In the genomic region with DNA sequence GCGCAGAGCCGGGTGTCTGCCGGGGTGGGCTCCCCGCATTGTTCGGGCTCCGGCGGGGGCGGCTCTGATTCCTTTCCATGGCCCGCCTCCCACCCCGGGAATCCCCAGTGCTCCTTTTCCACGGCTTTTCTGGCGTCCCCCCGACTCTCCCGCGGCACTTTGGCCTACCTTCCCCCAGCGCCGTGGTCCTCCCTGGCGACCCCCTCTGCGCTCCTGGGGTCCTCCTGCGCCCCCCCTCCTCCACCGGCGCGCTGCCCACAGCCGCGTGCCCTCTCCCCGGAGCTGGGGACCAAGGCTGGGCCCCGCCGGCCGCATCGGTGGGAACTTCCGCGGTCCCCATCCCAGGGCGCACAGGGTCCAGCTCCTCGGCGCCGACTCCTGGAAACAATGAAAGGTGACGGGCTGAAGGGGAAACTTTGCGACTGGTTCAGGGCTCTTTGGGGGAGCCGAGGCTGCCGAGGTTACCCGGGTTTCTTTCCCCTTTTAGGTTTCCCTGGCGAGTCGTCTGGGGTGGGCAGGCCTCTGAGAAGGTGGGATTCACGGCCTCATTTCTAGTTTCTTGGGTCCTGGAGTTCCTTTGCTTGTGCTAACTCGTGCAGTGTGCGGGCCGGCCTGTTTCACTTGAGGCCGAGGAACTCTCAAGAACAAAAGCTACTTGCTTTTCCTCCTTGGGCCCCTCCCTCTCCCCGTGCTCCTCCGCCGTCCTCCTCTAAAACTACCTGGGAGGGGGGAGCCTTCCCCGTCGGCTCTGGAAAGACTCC, we compare ENCODE assay signal across 8 cellular contexts. TPM values are rescaled to one million over a fixed set of nuclear protein-coding genes. Genes with fewer than 3 reads are reported as not detected.
DNase-seq lines count a peak whose midpoint lies in the region; ATAC-seq and TF ChIP-seq lines count a peak whose summit lies in the region.

No MANE protein-coding gene starts in this region.

- no peak overlapping the region for H4K91ac ChIP-seq in neuronal stem cell (ENCODE audit: low read depth, low read length, poor library complexity)

- peak overlapping the region; percentile 96 to 100 (median 98) for H3K27ac Mint-ChIP-seq in CD4-positive, alpha-beta memory T cell
- peak overlapping the region; percentile 97 for H3K27ac Mint-ChIP-seq in activated T-helper 2 cell treated with anti-CD3 and anti-CD28 coated beads, Interferon-gamma antibody, Interleukin-2, Interleukin-4, amounts not matched to agents 10 μg/mL and 5 μg/mL and 100 μg/mL, durations not matched to agents 14 hours and 24 hours and 36 hours

- peaks cover 32% of the 10 kb centered on the region for H4K20me1 ChIP-seq in Loucy (ENCODE audit: insufficient read depth, low read length, poor library complexity, severe bottlenecking)

- H3K36me3 Mint-ChIP-seq in CD4-positive, alpha-beta memory T cell, result peaks cover 9 to 48% of the 10 kb centered on the region in 2 donors
- H3K36me3 Mint-ChIP-seq in activated T-helper 2 cell treated with anti-CD3 and anti-CD28 coated beads, Interferon-gamma antibody, Interleukin-2, Interleukin-4, amounts not matched to agents 10 μg/mL and 5 μg/mL and 100 μg/mL, durations not matched to agents 14 hours and 24 hours and 36 hours (ENCODE audit: low read depth), result peaks cover 51% of the 10 kb centered on the region

- H3K4me2 ChIP-seq in Loucy (ENCODE audit: low read depth, low read length, poor library complexity, severe bottlenecking), result peak overlapping the region; percentile 95
- H3K4me2 ChIP-seq in neuronal stem cell (ENCODE audit: insufficient read depth, low read length, poor library complexity, severe bottlenecking), result peak overlapping the region; percentile 66

- H3K27me3 Mint-ChIP-seq in CD4-positive, alpha-beta memory T cell, result peaks cover 0 to 6% of the 10 kb centered on the region in 2 donors
- no peaks in the 10 kb centered on the region for H3K27me3 Mint-ChIP-seq in activated T-helper 2 cell treated with anti-CD3 and anti-CD28 coated beads, Interferon-gamma antibody, Interleukin-2, Interleukin-4, amounts not matched to agents 10 μg/mL and 5 μg/mL and 100 μg/mL, durations not matched to agents 14 hours and 24 hours and 36 hours (ENCODE audit: low read depth)

- peak overlapping the region; percentile 97 for H3K14ac ChIP-seq in neuronal stem cell (ENCODE audit: low read length)

- no peaks in the 10 kb centered on the region for H3K9me3 ChIP-seq in CD4-positive, alpha-beta memory T cell (ENCODE audit: control insufficient read depth in 1 of 2, low read length in 2 of 2)
- H3K9me3 ChIP-seq in Loucy (ENCODE audit: insufficient read depth, low read depth, low read length) (no peaks in the 10 kb centered on the region), neuronal stem cell (replicated peaks in 1 of 2; ENCODE audit: control insufficient read depth in 2 of 2, insufficient read depth in 1 of 2, low read depth in 1 of 2, low read length in 2 of 2) (peaks cover 0 to 5% of the 10 kb centered on the region in 2 donors)

- WGBS in neuronal stem cell (ENCODE audit: extremely low coverage in 2 of 2, insufficient read length in 2 of 2, insufficient replicate concordance in 1 of 2), 2 donors, result no CpG with 5 or more reads among the region's 53 CpGs

- peak overlapping the region; percentile 94 for H3K27ac ChIP-seq in CD4-positive, alpha-beta memory T cell (ENCODE audit: low read depth, low read length)
- peak overlapping the region; percentile 91 for H3K27ac ChIP-seq in neuronal stem cell (replicated peaks; ENCODE audit: low read length)

- H2BK120ac ChIP-seq in neuronal stem cell (ENCODE audit: low read depth, low read length), result peak overlapping the region; percentile 73

- CTCF ChIA-PET in CD4-positive, alpha-beta memory T cell (lab: Charles Lee; ENCODE audit: partially characterized antibody), result interaction anchor here (1.1 to 5.4 kb wide), 16 partner anchors 9 to 214 kb away, joined by 3 to 81 read pairs (median 24); no protein-coding TSS in a partner anchor

- H2BK15ac ChIP-seq in neuronal stem cell (ENCODE audit: low read length), result peak overlapping the region; percentile 86

- peak overlapping the region; percentile 89 to 94 for H3K4me3 ChIP-seq in CD4-positive, alpha-beta memory T cell (ENCODE audit: low read length in 2 of 2)
- H3K4me3 ChIP-seq in Loucy (ENCODE audit: low read length, poor library complexity, severe bottlenecking) (peak overlapping the region; percentile 92), fibroblast of villous mesenchyme (ENCODE audit: low read depth, low read length) (peak overlapping the region; percentile 99), neuronal stem cell (ENCODE audit: low read length in 2 of 2) (peak overlapping the region; percentile 69 to 95)

- peak overlapping the region; percentile 100 for H2BK5ac ChIP-seq in neuronal stem cell (ENCODE audit: low read length)

- H3K4ac ChIP-seq in neuronal stem cell (ENCODE audit: low read length), result peak overlapping the region; percentile 97

- peak overlapping the region; percentile 100 for H2AK5ac ChIP-seq in neuronal stem cell (ENCODE audit: low read depth, low read length)

- H3K79me1 ChIP-seq in neuronal stem cell (ENCODE audit: low read depth, low read length), result peaks cover 1% of the 10 kb centered on the region

- DNase-seq in CD4-positive, alpha-beta memory T cell, result peak; percentile 24 to 58 (median 33)
- DNase-seq in activated T-helper 2 cell treated with anti-CD3 and anti-CD28 coated beads, Interferon-gamma antibody, Interleukin-2, Interleukin-4, amounts not matched to agents 10 μg/mL and 5 μg/mL and 100 μg/mL, durations not matched to agents 14 hours and 24 hours and 36 hours (ENCODE audit: low spot score), result no peak
- DNase-seq in fibroblast of villous mesenchyme (ENCODE audit: low read depth) (peak; percentile 80), neuronal stem cell (ENCODE audit: low spot score) (peak; percentile 54), NCI-H1694 treated with DMSO at 0.1 percent for 48 hours (lab: John Stamatoyannopoulos, UW) (no peak), NOMO-1 treated with DMSO at 0.1 percent for 48 hours (lab: John Stamatoyannopoulos, UW; ENCODE audit: unreplicated experiment) (no peak)

- H3F3A ChIP-seq in Loucy (ENCODE audit: low read depth), result no peaks in the 10 kb centered on the region

- no peak overlapping the region for H4K8ac ChIP-seq in neuronal stem cell (ENCODE audit: low read depth, low read length)

- ATAC-seq in GM19324 (IDR thresholded peaks at IDR 0.05; ENCODE audit: low FRiP score, unreplicated experiment), result no peak

- H3K9me2 ChIP-seq in Loucy (replicated peaks; ENCODE audit: low read depth, low read length), result no peaks in the 10 kb centered on the region

- peaks cover 15% of the 10 kb centered on the region for H3K36me3 ChIP-seq in CD4-positive, alpha-beta memory T cell (ENCODE audit: insufficient read depth, low read length)
- H3K36me3 ChIP-seq in Loucy (ENCODE audit: insufficient read depth, low read length) (peaks cover 10% of the 10 kb centered on the region; the same call in 1 of the 2 replicates), neuronal stem cell (replicated peaks in 1 of 2; ENCODE audit: control insufficient read depth in 2 of 2, insufficient read depth in 2 of 2, low read length in 2 of 2) (peaks cover 6 to 20% of the 10 kb centered on the region in 2 donors)

- H3K4me1 ChIP-seq in CD4-positive, alpha-beta memory T cell (ENCODE audit: insufficient read depth, low read length), result peaks cover 53% of the 10 kb centered on the region
- H3K4me1 ChIP-seq in Loucy (ENCODE audit: insufficient read depth, low read length, poor library complexity, severe bottlenecking), result peaks cover 47% of the 10 kb centered on the region
- H3K4me1 ChIP-seq in neuronal stem cell (ENCODE audit: control insufficient read depth in 2 of 2, insufficient read depth in 1 of 2, low read depth in 1 of 2, low read length in 2 of 2), result peaks cover 8 to 13% of the 10 kb centered on the region in 2 donors

- H3K9me3 Mint-ChIP-seq in CD4-positive, alpha-beta memory T cell, result peaks cover 0 to 2% (median 0%) of the 10 kb centered on the region in 8 donors
- no peaks in the 10 kb centered on the region for H3K9me3 Mint-ChIP-seq in activated T-helper 2 cell treated with anti-CD3 and anti-CD28 coated beads, Interferon-gamma antibody, Interleukin-2, Interleukin-4, amounts not matched to agents 10 μg/mL and 5 μg/mL and 100 μg/mL, durations not matched to agents 14 hours and 24 hours and 36 hours

- H3K27me3 ChIP-seq in CD4-positive, alpha-beta memory T cell (ENCODE audit: insufficient read depth, low read length), result no peaks in the 10 kb centered on the region
- H3K27me3 ChIP-seq in Loucy (ENCODE audit: insufficient read depth, low read length, poor library complexity, severe bottlenecking), result no peaks in the 10 kb centered on the region
- H3K27me3 ChIP-seq in neuronal stem cell (ENCODE audit: control insufficient read depth in 3 of 3, insufficient read depth in 3 of 3, low read depth in 1 of 3, low read length in 3 of 3), result no peaks in the 10 kb centered on the region

- H2AFZ ChIP-seq in Loucy (ENCODE audit: low read length), result peak overlapping the region; percentile 43
- peak overlapping the region; percentile 25 for H2AFZ ChIP-seq in neuronal stem cell (ENCODE audit: low read length)

- peaks cover 23 to 84% (median 48%) of the 10 kb centered on the region in 4 donors for H3K4me1 Mint-ChIP-seq in CD4-positive, alpha-beta memory T cell
- peaks cover 32% of the 10 kb centered on the region for H3K4me1 Mint-ChIP-seq in activated T-helper 2 cell treated with anti-CD3 and anti-CD28 coated beads, Interferon-gamma antibody, Interleukin-2, Interleukin-4, amounts not matched to agents 10 μg/mL and 5 μg/mL and 100 μg/mL, durations not matched to agents 14 hours and 24 hours and 36 hours (ENCODE audit: low read depth)

- peak overlapping the region; percentile 95 for H3K9ac ChIP-seq in Loucy (ENCODE audit: low read depth, low read length, poor library complexity, severe bottlenecking)
- peak overlapping the region; percentile 98 for H3K9ac ChIP-seq in neuronal stem cell (ENCODE audit: low read depth, low read length, poor library complexity)

- peaks cover 74% of the 10 kb centered on the region for H3K79me2 ChIP-seq in Loucy (ENCODE audit: insufficient read depth, low read length)

- peak overlapping the region; percentile 98 for H3K23ac ChIP-seq in neuronal stem cell (ENCODE audit: low read depth, low read length, poor library complexity)

- H2BK12ac ChIP-seq in neuronal stem cell (ENCODE audit: low read length), result peak overlapping the region; percentile 75

- peak; percentile 22; the same call in 1 of the 2 replicates for TF ChIP-seq CTCF in Loucy (conservative IDR thresholded peaks at IDR 0.05; ENCODE audit: low read length)
- no peak for TF ChIP-seq CTCF in fibroblast of villous mesenchyme (IDR thresholded peaks at IDR 0.05; ENCODE audit: insufficient read depth, low read depth, low read length)

- POLR2A ChIA-PET in CD4-positive, alpha-beta memory T cell (lab: Charles Lee; ENCODE audit: partially characterized antibody), result interaction anchor here (0.7 to 9.7 kb wide), 23 partner anchors 7 to 391 kb away, joined by 3 to 139 read pairs (median 7); a partner anchor contains a TSS

- peak overlapping the region; percentile 99 for H3K18ac ChIP-seq in neuronal stem cell (ENCODE audit: low read length)

- intact Hi-C loops in CD4-positive, alpha-beta memory T cell (cut with micrococcal nuclease), result loop anchor here (1.0 kb wide), 1 partner anchor 205 kb away; a partner anchor contains a TSS
- intact Hi-C loops in activated T-helper 2 cell treated with anti-CD3 and anti-CD28 coated beads, Interferon-gamma antibody, Interleukin-2, Interleukin-4, amounts not matched to agents 10 μg/mL and 5 μg/mL and 100 μg/mL, durations not matched to agents 14 hours and 24 hours and 36 hours (cut with micrococcal nuclease), result loop anchor here (1.0 to 5.0 kb wide), 4 partner anchors 172 to 1845 kb away; a partner anchor contains a TSS

- H3K4me3 Mint-ChIP-seq in CD4-positive, alpha-beta memory T cell, result peak overlapping the region; percentile 94 to 97 (median 95)
- H3K4me3 Mint-ChIP-seq in activated T-helper 2 cell treated with anti-CD3 and anti-CD28 coated beads, Interferon-gamma antibody, Interleukin-2, Interleukin-4, amounts not matched to agents 10 μg/mL and 5 μg/mL and 100 μg/mL, durations not matched to agents 14 hours and 24 hours and 36 hours (ENCODE audit: low read depth), result peak overlapping the region; percentile 86

RNA-seq across cellular contexts. Expression of a gene that starts 2.2 kb away (rescaled TPM):
- total RNA-seq in CD4-positive, alpha-beta memory T cell, result 10 to 100 TPM; 90.0 to 95.1 TPM
- 10 to 100 TPM; 69.6 to 85.8 TPM for polyA plus RNA-seq in CD4-positive, alpha-beta memory T cell
- 53.4 and 53.5 TPM in 2 replicates for total RNA-seq in activated T-helper 2 cell treated with anti-CD3 and anti-CD28 coated beads, Interferon-gamma antibody, Interleukin-2, Interleukin-4, amounts not matched to agents 10 μg/mL and 5 μg/mL and 100 μg/mL, durations not matched to agents 14 hours and 24 hours and 36 hours
- 114 and 136 TPM in 2 replicates for total RNA-seq in fibroblast of villous mesenchyme
- 85.8 TPM for polyA plus RNA-seq in neuronal stem cell (2013, experiment 1 of 2)
- 86.4 TPM for polyA plus RNA-seq in neuronal stem cell (2013, experiment 2 of 2)

Comparison
In these comparisons a context has a peak if more than half of its experiments do, and no peak if none do; other contexts are left out.
1. DNase-seq: peak in CD4-positive, alpha-beta memory T cell (5 of 5), fibroblast of villous mesenchyme (single experiment) and neuronal stem cell (single experiment); none in activated T-helper 2 cell treated with anti-CD3 and anti-CD28 coated beads, Interferon-gamma antibody, Interleukin-2, Interleukin-4, amounts not matched to agents 10 μg/mL and 5 μg/mL and 100 μg/mL, durations not matched to agents 14 hours and 24 hours and 36 hours (single experiment), NCI-H1694 treated with DMSO at 0.1 percent for 48 hours (single experiment) and NOMO-1 treated with DMSO at 0.1 percent for 48 hours (single experiment).
2. Peak in every context shown above with its lines, with median percentiles within 50 percentile points of each other: H3K4me3 ChIP-seq.